In the genomic region with DNA sequence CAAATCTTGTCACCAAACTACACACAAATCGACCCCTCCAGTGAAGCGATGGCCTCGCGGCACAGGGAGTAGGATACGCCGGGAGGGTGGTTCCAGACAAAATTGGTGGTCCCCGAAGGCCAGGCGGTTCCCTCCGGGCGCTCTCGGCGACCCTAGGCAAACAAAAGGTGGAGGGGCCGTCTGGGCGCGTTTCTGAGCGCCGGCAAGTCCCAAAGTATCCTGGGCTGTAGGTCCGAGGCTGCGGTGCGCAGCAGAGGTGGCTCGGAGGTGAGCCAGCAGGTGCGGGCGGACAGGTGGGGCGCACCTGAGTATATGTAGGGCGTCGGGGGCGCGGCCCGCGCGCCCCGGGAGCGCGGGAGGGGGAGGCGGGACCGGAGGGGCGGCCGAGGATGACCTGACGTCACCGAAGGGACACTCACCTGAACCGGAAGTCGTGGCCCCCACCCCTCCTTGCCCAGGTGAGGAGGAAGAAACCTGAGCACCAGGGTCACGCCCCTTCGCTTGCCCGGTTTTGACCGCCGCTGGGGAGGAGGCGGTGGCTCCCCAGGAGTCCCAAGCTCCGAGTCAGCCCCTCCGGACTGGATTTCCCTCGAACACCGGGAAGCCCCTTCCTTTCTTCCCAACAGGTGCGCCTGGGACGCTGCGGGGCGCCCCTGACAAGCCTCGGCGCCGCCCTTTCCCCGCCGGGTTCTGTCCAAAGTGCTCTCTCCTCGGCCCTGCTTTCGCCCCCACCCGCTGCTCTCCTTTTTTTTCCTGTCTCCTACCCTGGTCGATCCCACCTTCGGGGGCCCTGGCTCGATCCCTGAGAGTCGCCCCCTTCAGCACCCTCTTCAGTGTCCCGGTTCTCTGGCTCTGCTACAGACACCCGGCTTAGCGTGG, we compare ENCODE assay signal across 9 cellular contexts.
DNase-seq lines count a peak whose midpoint lies in the region; ATAC-seq and TF ChIP-seq lines count a peak whose summit lies in the region.
"Had no signal": no experiment of that assay in that cellular context is flagged by ENCODE, and none has a peak within 500 bp of the region (broad histone marks: within the 10 kb centered on the region; RNA-seq: fewer than 3 reads in every experiment).

A gene with protein sequence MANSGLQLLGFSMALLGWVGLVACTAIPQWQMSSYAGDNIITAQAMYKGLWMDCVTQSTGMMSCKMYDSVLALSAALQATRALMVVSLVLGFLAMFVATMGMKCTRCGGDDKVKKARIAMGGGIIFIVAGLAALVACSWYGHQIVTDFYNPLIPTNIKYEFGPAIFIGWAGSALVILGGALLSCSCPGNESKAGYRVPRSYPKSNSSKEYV (minus strand): TSS at position 287 of the 879 bp plus-strand sequence. CDS start 435 bp downstream, outside the sequence.

- TF ChIP-seq CTCF in GM12875 (IDR thresholded peaks at IDR 0.05; ENCODE audit: borderline replicate concordance, insufficient read depth, low read depth, low read length) (no peak), epithelial cell of esophagus (IDR thresholded peaks at IDR 0.05; ENCODE audit: insufficient read depth, low read depth, low read length, missing control alignments) (no peak), neutrophil (IDR thresholded peaks at IDR 0.05) (no peak)

- H3K4me3 ChIP-seq in GM12875 (ENCODE audit: low read depth, low read length), result peak within 1 kb of the TSS; percentile 40
- peak within 1 kb of the TSS; percentile 55 for H3K4me3 ChIP-seq in epithelial cell of esophagus (ENCODE audit: low read length)
- peak within 1 kb of the TSS; percentile 52 to 69 for H3K4me3 ChIP-seq in neutrophil (ENCODE audit: low read depth in 1 of 2, low read length in 1 of 2)
- H3K4me3 ChIP-seq: SK-N-MC had no signal

- no peaks in the 10 kb centered on the region for H3K9me3 ChIP-seq in neutrophil

- ATAC-seq in HG03175 (IDR thresholded peaks at IDR 0.05; ENCODE audit: unreplicated experiment), result no peak
- ATAC-seq in GM18517 (IDR thresholded peaks at IDR 0.05; ENCODE audit: unreplicated experiment), result no peak
- no peak for ATAC-seq in GM21723 (IDR thresholded peaks at IDR 0.05; ENCODE audit: unreplicated experiment)
- ATAC-seq in GM21423 (IDR thresholded peaks at IDR 0.05; ENCODE audit: unreplicated experiment), result no peak

- H3K27me3 ChIP-seq in neutrophil, result peaks cover 78% of the 10 kb centered on the region

- peak within 1 kb of the TSS; percentile 23 for H3K27ac ChIP-seq in neutrophil
- H3K27ac ChIP-seq: SK-N-MC had no signal

- DNase-seq in NCI-H526 treated with DMSO at 0.1 percent for 48 hours (lab: John Stamatoyannopoulos, UW), result peak; percentile 61
- peak; percentile 71 for DNase-seq in epithelial cell of esophagus (ENCODE audit: low read depth)

- H3K4me1 ChIP-seq in neutrophil (ENCODE audit: control insufficient read depth in 1 of 2, insufficient read depth in 1 of 2, low read depth in 1 of 2, low read length in 1 of 2), result peaks cover 27 to 31% of the 10 kb centered on the region in 2 experiments

- peaks cover 16% of the 10 kb centered on the region for H3K36me3 ChIP-seq in neutrophil
